In genomic region chr6:111480988-111481830, GRCh38 we compare ENCODE assay signal across 8 cellular contexts.
A peak's percentile ranks its signal among the peaks of the same experiment; 100 is the strongest.
DNase-seq lines count a peak whose midpoint lies in the region; ATAC-seq and TF ChIP-seq lines count a peak whose summit lies in the region.

No MANE protein-coding gene starts in this region.

- H3K4me3 ChIP-seq in neutrophil (ENCODE audit: low read depth in 1 of 2, low read length in 1 of 2): peak overlapping the region; percentile 84 to 87

- H3K36me3 ChIP-seq in neutrophil: no peaks in the 10 kb centered on the region

- H3K4me1 Mint-ChIP-seq in effector memory CD8-positive, alpha-beta T cell (ENCODE audit: low read depth in 2 of 2): peaks cover 27 to 45% of the 10 kb centered on the region in 2 donors

- H3K27me3 Mint-ChIP-seq in effector memory CD8-positive, alpha-beta T cell: no peaks in the 10 kb centered on the region

- no peak for ATAC-seq in effector memory CD8-positive, alpha-beta T cell (replicated peaks)
- ATAC-seq in GM18873 (IDR thresholded peaks at IDR 0.05; ENCODE audit: low FRiP score, unreplicated experiment) (no peak), HG03342 (IDR thresholded peaks at IDR 0.05; ENCODE audit: unreplicated experiment) (no peak)

- H3K4me3 Mint-ChIP-seq in effector memory CD8-positive, alpha-beta T cell: peak overlapping the region; percentile 90 to 97

- H3K27me3 ChIP-seq in neutrophil: no peaks in the 10 kb centered on the region

- TF ChIP-seq CTCF in neutrophil (IDR thresholded peaks at IDR 0.05) (no peak), GM10266 (IDR thresholded peaks at IDR 0.05; ENCODE audit: control insufficient read depth, insufficient read depth, low read depth, missing control alignments) (no peak)

- DNase-seq in SIG-M5 treated with dmso at 0.1 percent for 504 hours (lab: John Stamatoyannopoulos, UW; ENCODE audit: unreplicated experiment): peak; percentile 14
- DNase-seq in SIG-M5 (lab: John Stamatoyannopoulos, UW): no peak
- DNase-seq in OCI-M1 (lab: John Stamatoyannopoulos, UW): peak; percentile 65
- no peak for DNase-seq in effector memory CD8-positive, alpha-beta T cell
- DNase-seq in GM10266 (ENCODE audit: extremely low spot score): no peak

- peaks cover 29% of the 10 kb centered on the region for H3K36me3 Mint-ChIP-seq in effector memory CD8-positive, alpha-beta T cell (ENCODE audit: insufficient read depth)

- peak overlapping the region; percentile 96 to 98 for H3K27ac Mint-ChIP-seq in effector memory CD8-positive, alpha-beta T cell

- peaks cover 30 to 33% of the 10 kb centered on the region in 2 experiments for H3K4me1 ChIP-seq in neutrophil (ENCODE audit: control insufficient read depth in 1 of 2, insufficient read depth in 1 of 2, low read depth in 1 of 2, low read length in 1 of 2)

- H3K27ac ChIP-seq in neutrophil: peak overlapping the region; percentile 99

- H3K9me3 Mint-ChIP-seq in effector memory CD8-positive, alpha-beta T cell: no peaks in the 10 kb centered on the region

- no peaks in the 10 kb centered on the region for H3K9me3 ChIP-seq in neutrophil

Comparison
In these comparisons a context has a peak if more than half of its experiments do, and no peak if none do; other contexts are left out.
1. DNase-seq: peak in SIG-M5 treated with dmso at 0.1 percent for 504 hours (single experiment) and OCI-M1 (single experiment); none in SIG-M5 (single experiment), effector memory CD8-positive, alpha-beta T cell (0 of 3) and GM10266 (single experiment).